ENCODE assay signal across 17 cellular contexts in genomic region chr11:109707411-109707810, GRCh38.
A peak's percentile ranks its signal among the peaks of the same experiment; 100 is the strongest.
DNase-seq lines count a peak whose midpoint lies in the region; FAIRE-seq and TF ChIP-seq lines count a peak whose summit lies in the region.
"Had no signal": no experiment of that assay in that cellular context is flagged by ENCODE, and none has a peak within 500 bp of the region (broad histone marks: within the 10 kb centered on the region; RNA-seq: fewer than 3 reads in every experiment).

No MANE protein-coding gene starts in this region.

- DNase-seq in Kasumi-1 (lab: John Stamatoyannopoulos, UW) (peak; percentile 32 to 58), NB4 (ENCODE audit: low read depth) (peak; percentile 8), H1 (ENCODE audit: low read depth in 1 of 2, low spot score in 2 of 2) (no peak), testis (peak; percentile 17), GM03348 (ENCODE audit: low spot score) (no peak), NCI-H1436 treated with DMSO at 0.1 percent for 48 hours (lab: John Stamatoyannopoulos, UW) (no peak), KG1 (lab: John Stamatoyannopoulos, UW) (no peak)
- DNase-seq: Calu3; CD4-positive, alpha-beta T cell; DMS53; HCEC 1CT; KBM-7; NCI-H187 treated with DMSO at 0.1 percent for 48 hours; NCI-H446; NCI-H69; NK-92 treated with Interleukin-12 subunit alpha and Interleukin-12 subunit beta, amount 100 ng/mL, for 24 hours; T-helper 17 cell had no signal

- H4K20me1 ChIP-seq in H1 (replicated peaks in 1 of 2; ENCODE audit: control insufficient read depth in 1 of 2, insufficient read depth in 2 of 2, low read length in 2 of 2) = no peaks in the 10 kb centered on the region

- no peak for FAIRE-seq in H1 (lab: Jason Lieb, UNC)

- no peak for TF ChIP-seq EP300 in H1 (IDR thresholded peaks at IDR 0.05; ENCODE audit: borderline replicate concordance in 1 of 2, low read depth in 2 of 2, low read length in 2 of 2)

- no peak overlapping the region for H3K18ac ChIP-seq in H1 (ENCODE audit: extremely low read depth, low read length)

- POLR2A ChIA-PET in H1 (lab: Charles Lee; ENCODE audit: partially characterized antibody) = no interaction called here

- no peak overlapping the region for H4K8ac ChIP-seq in H1 (ENCODE audit: extremely low read depth, insufficient read depth, low read length)

- no peak overlapping the region for H3K14ac ChIP-seq in H1 (ENCODE audit: insufficient read length)

- intact Hi-C loops in testis (cut with DNase I; ENCODE audit: low total_unique reads) = no loop called here

- H3K9ac ChIP-seq in H1 (replicated peaks in 1 of 4; ENCODE audit: extremely low read depth in 1 of 4, low read depth in 3 of 4, low read length in 3 of 4) = no peak overlapping the region

- no peak for TF ChIP-seq RAD21 in H1 (IDR thresholded peaks at IDR 0.05 in 1 of 2, conservative IDR thresholded peaks at IDR 0.05 in 1 of 2; ENCODE audit: low read depth in 2 of 2, low read length in 2 of 2)

- H2BK12ac ChIP-seq in H1 (ENCODE audit: low read depth, low read length) = no peak overlapping the region

- no peak overlapping the region for H3K4me3 ChIP-seq in NB4 (ENCODE audit: low read depth, low read length)
- no peak overlapping the region for H3K4me3 ChIP-seq in H1 (ENCODE audit: extremely low read depth in 1 of 4, insufficient read depth in 2 of 4, low read depth in 3 of 4, low read length in 4 of 4)
- H3K4me3 ChIP-seq in testis = no peak overlapping the region

- H3K4me2 ChIP-seq in H1 (ENCODE audit: insufficient read depth in 1 of 2, low read depth in 2 of 2, low read length in 2 of 2) = no peak overlapping the region

- WGBS in H1 (ENCODE audit: extremely low coverage in 1 of 2, insufficient coverage in 1 of 2, insufficient read length in 1 of 2, insufficient replicate concordance in 2 of 2, low coverage in 1 of 2, low lambda C conversion rate in 2 of 2, missing lambda C conversion rate in 1 of 2), 2 experiments = 88% methylated on average over 2 of the region's 2 CpGs; no CpG with 5 or more reads in 1 of the 2 experiments
- WGBS in testis, 2 donors = 69 to 90% methylated on average over 2 of the region's 2 CpGs

- no peak overlapping the region for H4K91ac ChIP-seq in H1 (replicated peaks; ENCODE audit: insufficient read length, low read length)

- no peaks in the 10 kb centered on the region for H3K79me1 ChIP-seq in H1 (ENCODE audit: low read depth, low read length)

- H3K9me3 ChIP-seq in H1 (ENCODE audit: insufficient read depth in 2 of 2, low read depth in 1 of 2, low read length in 1 of 2) (no peaks in the 10 kb centered on the region), testis (no peaks in the 10 kb centered on the region)

- no peak overlapping the region for H2BK15ac ChIP-seq in H1 (ENCODE audit: low read length)

- H2BK5ac ChIP-seq in H1 (ENCODE audit: low read depth, low read length) = no peak overlapping the region

- H3K23me2 ChIP-seq in H1 (ENCODE audit: low read depth, low read length) = no peaks in the 10 kb centered on the region

- TF ChIP-seq CTCF in NB4 (IDR thresholded peaks at IDR 0.05; ENCODE audit: low read depth, low read length) = no peak
- TF ChIP-seq CTCF in H1 (IDR thresholded peaks at IDR 0.05; ENCODE audit: control extremely low read depth in 1 of 3, insufficient read depth in 1 of 3, low read depth in 1 of 3, low read length in 3 of 3) = no peak
- TF ChIP-seq CTCF in testis (IDR thresholded peaks at IDR 0.05) = no peak

- H3K23ac ChIP-seq in H1 (ENCODE audit: insufficient read length) = no peak overlapping the region

- H3K27me3 ChIP-seq in H1 (replicated peaks in 1 of 4; ENCODE audit: control insufficient read depth in 3 of 4, extremely low read depth in 1 of 4, insufficient read depth in 3 of 4, low read length in 3 of 4) = no peaks in the 10 kb centered on the region
- no peaks in the 10 kb centered on the region for H3K27me3 ChIP-seq in testis

- H3K4me1 ChIP-seq in H1 (replicated peaks in 1 of 4; ENCODE audit: control insufficient read depth in 3 of 4, insufficient read depth in 4 of 4, low read length in 3 of 4) = no peaks in the 10 kb centered on the region
- no peaks in the 10 kb centered on the region for H3K4me1 ChIP-seq in testis

- H2AK5ac ChIP-seq in H1 (ENCODE audit: low read depth, low read length) = no peak overlapping the region

- no peak overlapping the region for H3K56ac ChIP-seq in H1 (replicated peaks; ENCODE audit: insufficient read length, low read depth, low read length)

- no peak overlapping the region for H4K5ac ChIP-seq in H1 (ENCODE audit: insufficient read length, low read depth, low read length)

- H3K27ac ChIP-seq in H1 (ENCODE audit: low read depth, low read length) (no peak overlapping the region), testis (no peak overlapping the region)

- H3K36me3 ChIP-seq in H1 (ENCODE audit: control insufficient read depth in 2 of 4, insufficient read depth in 4 of 4, low read length in 3 of 4) = no peaks in the 10 kb centered on the region
- no peaks in the 10 kb centered on the region for H3K36me3 ChIP-seq in testis (ENCODE audit: low read depth, missing control alignments)

- H3K4ac ChIP-seq in H1 (replicated peaks; ENCODE audit: insufficient read length, low read depth, low read length) = no peak overlapping the region

- CTCF ChIA-PET in H1 (lab: Charles Lee; ENCODE audit: partially characterized antibody) = interaction anchor here (1.1 kb wide), 1 partner anchor 10 kb away, joined by 5 read pairs; no protein-coding TSS in a partner anchor

- 0 out of 2 replicates have a peak overlapping the region, but pooled peaks have one; percentile 24 for H2AFZ ChIP-seq in H1 (ENCODE audit: low read length)

- H2BK20ac ChIP-seq in H1 (ENCODE audit: low read length) = no peak overlapping the region

- no peaks in the 10 kb centered on the region for H3K79me2 ChIP-seq in H1 (ENCODE audit: control insufficient read depth in 1 of 2, insufficient read depth in 2 of 2, low read length in 2 of 2)

- TF ChIP-seq POLR2A in NB4 (IDR thresholded peaks at IDR 0.05; ENCODE audit: extremely low read depth, insufficient read length) (no peak), H1 (IDR thresholded peaks at IDR 0.05; ENCODE audit: control extremely low read depth in 1 of 2, low read depth in 2 of 2, low read length in 2 of 2) (no peak), testis (IDR thresholded peaks at IDR 0.05) (no peak)

- no peak overlapping the region for H2BK120ac ChIP-seq in H1 (replicated peaks; ENCODE audit: low read depth, low read length)

TF ChIP-seq in H1, 55 proteins besides CTCF, POLR2A, EP300 and RAD21 (continues in another document):
- TF ChIP-seq EZH2 (IDR thresholded peaks at IDR 0.05; ENCODE audit: low read depth, low read length, severe bottlenecking) = no peak
- TF ChIP-seq SIX5 (IDR thresholded peaks at IDR 0.05; ENCODE audit: low read depth, low read length) = no peak
- no peak for TF ChIP-seq E2F6 (IDR thresholded peaks at IDR 0.05)
- no peak for TF ChIP-seq USF2 (IDR thresholded peaks at IDR 0.05; ENCODE audit: low read length)
- no peak for TF ChIP-seq CHD1 (IDR thresholded peaks at IDR 0.05; ENCODE audit: low read depth, low read length)
- TF ChIP-seq ATF3 (IDR thresholded peaks at IDR 0.05; ENCODE audit: insufficient read depth, low read depth, low read length) = no peak
- no peak for TF ChIP-seq RXRA (IDR thresholded peaks at IDR 0.05; ENCODE audit: insufficient read depth, low read depth, low read length)
- no peak for TF ChIP-seq GABPA (IDR thresholded peaks at IDR 0.05; ENCODE audit: borderline replicate concordance, insufficient read depth, low read length)
- no peak for TF ChIP-seq ATF2 (IDR thresholded peaks at IDR 0.05; ENCODE audit: low read length)
- TF ChIP-seq EGR1 (IDR thresholded peaks at IDR 0.05; ENCODE audit: borderline replicate concordance, low read depth, low read length) = no peak

Comparison
In these comparisons a context has a peak if more than half of its experiments do, and no peak if none do; other contexts are left out.
1. DNase-seq: peak in Kasumi-1 (2 of 2), NB4 (single experiment) and testis (single experiment); none in H1 (0 of 2), GM03348 (single experiment), NCI-H1436 treated with DMSO at 0.1 percent for 48 hours (single experiment) and KG1 (single experiment).